Comparison of ENCODE assay signal across 19 cellular contexts in genomic region chr3:130490246-130490645, GRCh38. TPM values are rescaled to one million over a fixed set of nuclear protein-coding genes. Genes with fewer than 3 reads are reported as not detected.
DNase-seq lines count a peak whose midpoint lies in the region; ATAC-seq, FAIRE-seq and TF ChIP-seq lines count a peak whose summit lies in the region.
"Had no signal": no experiment of that assay in that cellular context is flagged by ENCODE, and none has a peak within 500 bp of the region (broad histone marks: within the 10 kb centered on the region; RNA-seq: fewer than 3 reads in every experiment).

No MANE protein-coding gene starts in this region.

- peaks cover 8% of the 10 kb centered on the region for H3F3A ChIP-seq in smooth muscle cell (ENCODE audit: low read depth)

- H3K4me2 ChIP-seq in astrocyte (ENCODE audit: low read length) (no peak overlapping the region), smooth muscle cell (peak overlapping the region; percentile 1)

- H3K4me3 Mint-ChIP-seq in astrocyte (ENCODE audit: unreplicated experiment) = no peak overlapping the region
- H3K4me3 Mint-ChIP-seq: CD4-positive, alpha-beta T cell had no signal

- no peaks in the 10 kb centered on the region for H3K27me3 ChIP-seq in astrocyte (ENCODE audit: insufficient read depth, low read length)
- no peaks in the 10 kb centered on the region for H3K27me3 ChIP-seq in smooth muscle cell (ENCODE audit: low read depth)
- H3K27me3 ChIP-seq in esophagus squamous epithelium = no peaks in the 10 kb centered on the region
- H3K27me3 ChIP-seq: BE2C had no signal

- H3K27ac ChIP-seq in astrocyte (ENCODE audit: low read depth, low read length) (no peak overlapping the region), smooth muscle cell (ENCODE audit: low read depth) (peak overlapping the region; percentile 47), esophagus squamous epithelium (no peak overlapping the region)

- H3K9me3 ChIP-seq in astrocyte (ENCODE audit: insufficient read depth, low read depth, low read length) = no peaks in the 10 kb centered on the region
- H3K9me3 ChIP-seq in smooth muscle cell (replicated peaks; ENCODE audit: low read depth) = no peaks in the 10 kb centered on the region
- no peaks in the 10 kb centered on the region for H3K9me3 ChIP-seq in esophagus squamous epithelium

- no peak for ATAC-seq in HG03095 (IDR thresholded peaks at IDR 0.05; ENCODE audit: unreplicated experiment)

- H3K9me3 Mint-ChIP-seq in astrocyte (ENCODE audit: unreplicated experiment) = no peaks in the 10 kb centered on the region
- H3K9me3 Mint-ChIP-seq: CD4-positive, alpha-beta T cell had no signal

- no peak for TF ChIP-seq POLR2A in esophagus squamous epithelium (IDR thresholded peaks at IDR 0.05)

- H4K20me1 ChIP-seq in astrocyte (ENCODE audit: insufficient read depth, low read length) = no peaks in the 10 kb centered on the region
- no peaks in the 10 kb centered on the region for H4K20me1 ChIP-seq in smooth muscle cell (ENCODE audit: low read depth)

- H2AFZ ChIP-seq in astrocyte (ENCODE audit: low read depth, low read length) (no peak overlapping the region), smooth muscle cell (ENCODE audit: low read depth) (no peak overlapping the region)

- intact Hi-C loops in esophagus squamous epithelium (cut with DNase I) = no loop called here

- FAIRE-seq in astrocyte (lab: Jason Lieb, UNC) = no peak
- FAIRE-seq: D721Med had no signal

- 0% methylated on average over 1 of the region's 1 CpG for WGBS in smooth muscle cell (ENCODE audit: low lambda C conversion rate)
- 64 to 71% methylated on average over 1 of the region's 1 CpG for WGBS in esophagus squamous epithelium, 2 donors

- H3K4me3 ChIP-seq in astrocyte (ENCODE audit: insufficient read depth, low read depth, low read length) = no peak overlapping the region
- H3K4me3 ChIP-seq in foreskin fibroblast (ENCODE audit: low read depth in 1 of 2, low read length in 2 of 2) = no peak overlapping the region
- H3K4me3 ChIP-seq in smooth muscle cell = no peak overlapping the region
- no peak overlapping the region for H3K4me3 ChIP-seq in esophagus squamous epithelium

- H3K27me3 Mint-ChIP-seq in astrocyte (ENCODE audit: low read depth, unreplicated experiment) = no peaks in the 10 kb centered on the region

- H3K4me1 ChIP-seq in astrocyte (ENCODE audit: insufficient read depth, low read length) = no peaks in the 10 kb centered on the region
- peaks cover 14% of the 10 kb centered on the region for H3K4me1 ChIP-seq in smooth muscle cell (ENCODE audit: low read depth)
- no peaks in the 10 kb centered on the region for H3K4me1 ChIP-seq in esophagus squamous epithelium

- peaks cover 16% of the 10 kb centered on the region for H3K4me1 Mint-ChIP-seq in astrocyte (ENCODE audit: low read depth, unreplicated experiment)

- H3K36me3 Mint-ChIP-seq in astrocyte (ENCODE audit: low read depth, unreplicated experiment) = no peaks in the 10 kb centered on the region

- peak; percentile 1 for DNase-seq in GM04503 (ENCODE audit: low read depth)
- no peak for DNase-seq in astrocyte (ENCODE audit: low read depth)
- peak; percentile 8 to 40 for DNase-seq in foreskin fibroblast
- DNase-seq in smooth muscle cell (lab: John Stamatoyannopoulos, UW; ENCODE audit: unreplicated experiment) = no peak
- no peak for DNase-seq in esophagus squamous epithelium (lab: John Stamatoyannopoulos, UW)
- DNase-seq in DMS79 (lab: John Stamatoyannopoulos, UW) = no peak
- DNase-seq: ACHN; BE2C; CD4-positive, alpha-beta T cell; H7; KBM-7; NCI-H1436 treated with DMSO at 0.1 percent for 48 hours; NCI-H2029 treated with DMSO at 0.1 percent for 48 hours; NCI-H510A; NCI-H82; SW 1271 had no signal

- TF ChIP-seq CTCF in astrocyte (IDR thresholded peaks at IDR 0.05; ENCODE audit: insufficient read depth, low read depth, low read length) (no peak), foreskin fibroblast (IDR thresholded peaks at IDR 0.05; ENCODE audit: low read depth, low read length) (no peak), smooth muscle cell (IDR thresholded peaks at IDR 0.05; ENCODE audit: borderline replicate concordance, insufficient read depth, poor library complexity, severe bottlenecking) (no peak), esophagus squamous epithelium (IDR thresholded peaks at IDR 0.05) (no peak)

- H3K79me2 ChIP-seq in astrocyte (ENCODE audit: insufficient read depth, low read length) (no peaks in the 10 kb centered on the region), smooth muscle cell (ENCODE audit: low read depth) (no peaks in the 10 kb centered on the region)

- H3K36me3 ChIP-seq in astrocyte (ENCODE audit: insufficient read depth, low read length) (no peaks in the 10 kb centered on the region), smooth muscle cell (ENCODE audit: low read depth) (no peaks in the 10 kb centered on the region), esophagus squamous epithelium (no peaks in the 10 kb centered on the region)
- H3K36me3 ChIP-seq: BE2C had no signal

- no peak overlapping the region for H3K9ac ChIP-seq in astrocyte (ENCODE audit: low read length)
- H3K9ac ChIP-seq in smooth muscle cell (ENCODE audit: low read depth) = no peak overlapping the region

- peak overlapping the region; percentile 29 for H3K27ac Mint-ChIP-seq in astrocyte (ENCODE audit: unreplicated experiment)
- H3K27ac Mint-ChIP-seq: CD4-positive, alpha-beta T cell had no signal

RNA-seq across cellular contexts. Expression of gene COL6A6, which starts 26.7 kb away (rescaled TPM):
- 0.09 and 0.12 TPM in 2 replicates for total RNA-seq in astrocyte
- total RNA-seq in smooth muscle cell = 1.5 and 1.6 TPM in 2 replicates
- polyA plus RNA-seq in smooth muscle cell = 0.38 and 0.41 TPM in 2 replicates
- under 1 TPM in 3 of 4 donors, not detected in 1; 0.04 to 0.57 (median 0.09) TPM for total RNA-seq in esophagus squamous epithelium
- total RNA-seq: CD4-positive, alpha-beta T cell; H7; SK-MEL-5 had no signal

Comparison
In these comparisons a context has a peak if more than half of its experiments do, and no peak if none do; other contexts are left out.
1. DNase-seq: peak in GM04503 (single experiment) and foreskin fibroblast (2 of 2); none in astrocyte (single experiment), smooth muscle cell (single experiment), esophagus squamous epithelium (single experiment) and DMS79 (single experiment).